In genomic region chr7:133790911-133791310, GRCh38 we compare ENCODE assay signal across 28 cellular contexts.
"Had no signal": no experiment of that assay in that cellular context is flagged by ENCODE, and none has a peak within 500 bp of the region (broad histone marks: within the 10 kb centered on the region; RNA-seq: fewer than 3 reads in every experiment).

No MANE protein-coding gene starts in this region.

- H3K9me3 Mint-ChIP-seq: stimulated activated effector memory CD8-positive, alpha-beta T cell treated with anti-CD3 and anti-CD28 coated beads, Interleukin-12 subunit alpha, Interleukin-12 subunit beta, amount 100 ng/mL, for 72 hours; stimulated activated memory B cell treated with anti-CD40 and anti-IgM and Interleukin-4, amounts not matched to agents 10 μg/mL and 1 μg/mL and 100 μg/mL, for 72 hours; stimulated activated naive B cell treated with anti-CD40 and anti-IgM and Interleukin-4, amounts not matched to agents 10 μg/mL and 1 μg/mL and 100 μg/mL, for 72 hours; stimulated activated naive CD8-positive, alpha-beta T cell treated with anti-CD3 and anti-CD28 coated beads, Interleukin-15, Interleukin-2, amounts not matched to agents 100 ng/mL and 50 ng/mL, for 24 hours; type B pancreatic cell had no signal

- H3K4me1 Mint-ChIP-seq: stimulated activated effector memory CD8-positive, alpha-beta T cell treated with anti-CD3 and anti-CD28 coated beads, Interleukin-12 subunit alpha, Interleukin-12 subunit beta, amount 100 ng/mL, for 72 hours; stimulated activated memory B cell treated with anti-CD40 and anti-IgM and Interleukin-4, amounts not matched to agents 10 μg/mL and 1 μg/mL and 100 μg/mL, for 72 hours; stimulated activated naive B cell treated with anti-CD40 and anti-IgM and Interleukin-4, amounts not matched to agents 10 μg/mL and 1 μg/mL and 100 μg/mL, for 72 hours; stimulated activated naive CD8-positive, alpha-beta T cell treated with anti-CD3 and anti-CD28 coated beads, Interleukin-15, amount 100 ng/mL, for 72 hours had no signal

- H3K9me3 ChIP-seq: stomach, suprapubic skin, testis, thoracic aorta, thyroid gland, tibial artery, tibial nerve, transverse colon, upper lobe of left lung, upper lobe of right lung, uterus, vagina had no signal

- H3K27ac ChIP-seq: stomach, suprapubic skin, testis, thoracic aorta, thyroid gland, tibial artery, tibial nerve, transverse colon, upper lobe of left lung, upper lobe of right lung, uterus, vagina had no signal

- H3K27me3 ChIP-seq: stomach, suprapubic skin, testis, thyroid gland, tibial artery, tibial nerve, transverse colon, upper lobe of left lung, upper lobe of right lung, uterus, vagina had no signal

- H3K4me3 Mint-ChIP-seq: stimulated activated effector memory CD8-positive, alpha-beta T cell treated with anti-CD3 and anti-CD28 coated beads, Interleukin-12 subunit alpha, Interleukin-12 subunit beta, amount 100 ng/mL, for 72 hours; stimulated activated memory B cell treated with anti-CD40 and anti-IgM and Interleukin-4, amounts not matched to agents 10 μg/mL and 1 μg/mL and 100 μg/mL, for 72 hours; stimulated activated naive B cell treated with anti-CD40 and anti-IgM and Interleukin-4, amounts not matched to agents 10 μg/mL and 1 μg/mL and 100 μg/mL, for 72 hours; stimulated activated naive CD8-positive, alpha-beta T cell treated with anti-CD3 and anti-CD28 coated beads, Interleukin-15, amount 100 ng/mL, for 72 hours; stimulated activated naive CD8-positive, alpha-beta T cell treated with anti-CD3 and anti-CD28 coated beads, Interleukin-15, Interleukin-2, amounts not matched to agents 100 ng/mL and 50 ng/mL, for 24 hours; type B pancreatic cell had no signal

- DNase-seq: stimulated activated CD4-positive, alpha-beta T cell treated with anti-CD3 and anti-CD28 coated beads, Interleukin-2, amount 100 ng/mL, for 48 hours; stimulated activated CD4-positive, alpha-beta T cell treated with anti-CD3 and anti-CD28 coated beads, Interleukin-4, amount 100 ng/mL, for 1 hour; stimulated activated CD4-positive, alpha-beta T cell treated with anti-CD3 and anti-CD28 coated beads, Interleukin-4, amount 100 ng/mL, for 24 hours; stimulated activated CD4-positive, alpha-beta T cell treated with anti-CD3 and anti-CD28 coated beads, Interleukin-4, amount 100 ng/mL, for 4 hours; stimulated activated CD8-positive, alpha-beta memory T cell treated with anti-CD3 and anti-CD28 coated beads, Interleukin-4, amount 100 ng/mL, for 48 hours; stimulated activated naive B cell treated with anti-CD40 and anti-IgM and Interleukin-4, amounts not matched to agents 10 μg/mL and 1 μg/mL and 100 μg/mL, for 72 hours; stimulated activated naive CD4-positive, alpha-beta T cell; stimulated activated naive CD4-positive, alpha-beta T cell treated with Interleukin-2 at 50 U/mL for 16 hours; stimulated activated naive CD8-positive, alpha-beta T cell treated with anti-CD3 and anti-CD28 coated beads, Interleukin-15, amount 100 ng/mL, for 72 hours; stimulated activated naive CD8-positive, alpha-beta T cell treated with anti-CD3 and anti-CD28 coated beads, Interleukin-15, Interleukin-2, amounts not matched to agents 100 U/mL and 50 U/mL, for 24 hours; stomach; substantia nigra; testis; thyroid gland; tibial artery; transverse colon; trophoblast cell; upper lobe of left lung; upper lobe of right lung; uterus had no signal

- ATAC-seq: stimulated activated effector memory CD8-positive, alpha-beta T cell treated with anti-CD3 and anti-CD28 coated beads, Interleukin-12 subunit alpha, Interleukin-12 subunit beta, amount 100 ng/mL, for 72 hours; stimulated activated memory B cell treated with anti-CD40 and anti-IgM and Interleukin-4, amounts not matched to agents 10 μg/mL and 1 μg/mL and 100 μg/mL, for 72 hours; stimulated activated naive B cell treated with anti-CD40 and anti-IgM and Interleukin-4, amounts not matched to agents 10 μg/mL and 1 μg/mL and 100 μg/mL, for 72 hours; stimulated activated naive CD8-positive, alpha-beta T cell treated with anti-CD3 and anti-CD28 coated beads, Interleukin-15, amount 100 ng/mL, for 72 hours; stimulated activated naive CD8-positive, alpha-beta T cell treated with anti-CD3 and anti-CD28 coated beads, Interleukin-15, Interleukin-2, amounts not matched to agents 100 U/mL and 50 U/mL, for 24 hours; upper lobe of right lung had no signal

- H3K36me3 ChIP-seq: stomach, suprapubic skin, thoracic aorta, thyroid gland, tibial artery, tibial nerve, transverse colon, upper lobe of left lung, upper lobe of right lung, uterus, vagina had no signal

- H3K27ac Mint-ChIP-seq: stimulated activated effector memory CD8-positive, alpha-beta T cell treated with anti-CD3 and anti-CD28 coated beads, Interleukin-12 subunit alpha, Interleukin-12 subunit beta, amount 100 ng/mL, for 72 hours; stimulated activated memory B cell treated with anti-CD40 and anti-IgM and Interleukin-4, amounts not matched to agents 10 μg/mL and 1 μg/mL and 100 μg/mL, for 72 hours; stimulated activated naive B cell treated with anti-CD40 and anti-IgM and Interleukin-4, amounts not matched to agents 10 μg/mL and 1 μg/mL and 100 μg/mL, for 72 hours; stimulated activated naive CD8-positive, alpha-beta T cell treated with anti-CD3 and anti-CD28 coated beads, Interleukin-15, amount 100 ng/mL, for 72 hours; stimulated activated naive CD8-positive, alpha-beta T cell treated with anti-CD3 and anti-CD28 coated beads, Interleukin-15, Interleukin-2, amounts not matched to agents 100 ng/mL and 50 ng/mL, for 24 hours; type B pancreatic cell had no signal

- H3K36me3 Mint-ChIP-seq: stimulated activated effector memory CD8-positive, alpha-beta T cell treated with anti-CD3 and anti-CD28 coated beads, Interleukin-12 subunit alpha, Interleukin-12 subunit beta, amount 100 ng/mL, for 72 hours; type B pancreatic cell had no signal

- H3K4me3 ChIP-seq: stomach, suprapubic skin, testis, thoracic aorta, thyroid gland, tibial artery, tibial nerve, transverse colon, upper lobe of left lung, upper lobe of right lung, uterus, vagina had no signal

- H3K4me1 ChIP-seq: stomach, suprapubic skin, testis, thyroid gland, tibial artery, tibial nerve, transverse colon, upper lobe of left lung, upper lobe of right lung, uterus, vagina had no signal

- H3K27me3 Mint-ChIP-seq: stimulated activated memory B cell treated with anti-CD40 and anti-IgM and Interleukin-4, amounts not matched to agents 10 μg/mL and 1 μg/mL and 100 μg/mL, for 72 hours; stimulated activated naive B cell treated with anti-CD40 and anti-IgM and Interleukin-4, amounts not matched to agents 10 μg/mL and 1 μg/mL and 100 μg/mL, for 72 hours; stimulated activated naive CD8-positive, alpha-beta T cell treated with anti-CD3 and anti-CD28 coated beads, Interleukin-15, amount 100 ng/mL, for 72 hours; stimulated activated naive CD8-positive, alpha-beta T cell treated with anti-CD3 and anti-CD28 coated beads, Interleukin-15, Interleukin-2, amounts not matched to agents 100 ng/mL and 50 ng/mL, for 24 hours; type B pancreatic cell had no signal
